ENCODE assay signal across 9 cellular contexts in genomic region chr17:75228847-75229246, GRCh38. TPM values are rescaled to one million over a fixed set of nuclear protein-coding genes. Genes with fewer than 3 reads are reported as not detected.
DNase-seq lines count a peak whose midpoint lies in the region.
"Had no signal": no experiment of that assay in that cellular context is flagged by ENCODE, and none has a peak within 500 bp of the region (broad histone marks: within the 10 kb centered on the region; RNA-seq: fewer than 3 reads in every experiment).

No MANE protein-coding gene starts in this region.

- DNase-seq in SIG-M5 treated with dmso at 0.1 percent for 504 hours (lab: John Stamatoyannopoulos, UW; ENCODE audit: unreplicated experiment) (peak; percentile 73), SIG-M5 (lab: John Stamatoyannopoulos, UW) (no peak), islet precursor cell (peak; percentile 45), germinal center (ENCODE audit: low spot score) (no peak), HuH-7 (ENCODE audit: low spot score) (no peak)
- DNase-seq: activated CD4-positive, alpha-beta T cell treated with anti-CD3 and anti-CD28 coated beads, Interleukin-2, amount 50 U/mL, for 1 hour; NCI-H2107 had no signal

- H3K27ac ChIP-seq in temporal lobe (ENCODE audit: low read depth, low read length): peak overlapping the region; percentile 28
- H3K27ac ChIP-seq: epithelial cell of prostate had no signal

RNA-seq across cellular contexts. Expression of gene NUP85, which starts 23.4 kb away (rescaled TPM):
- 28.5 TPM for total RNA-seq in temporal lobe

RNA-seq across cellular contexts. Expression of gene GGA3, which starts 32.6 kb away (rescaled TPM):
- 13.8 TPM for total RNA-seq in temporal lobe

RNA-seq across cellular contexts. Expression of gene MRPS7, which starts 32.8 kb away (rescaled TPM):
- total RNA-seq in temporal lobe: 29.3 TPM

RNA-seq across cellular contexts. Expression of gene MIF4GD, which starts 42.2 kb away (rescaled TPM):
- total RNA-seq in temporal lobe: 8.1 TPM

RNA-seq across cellular contexts. Expression of gene SUMO2, which starts 46.1 kb away (rescaled TPM):
- total RNA-seq in temporal lobe: 102 TPM

Comparison
In these comparisons a context has a peak if more than half of its experiments do, and no peak if none do; other contexts are left out.
1. DNase-seq: peak in SIG-M5 treated with dmso at 0.1 percent for 504 hours (single experiment) and islet precursor cell (single experiment); none in SIG-M5 (single experiment), germinal center (single experiment) and HuH-7 (single experiment).